16 cellular contexts compared by ENCODE assay signal in the genomic region with DNA sequence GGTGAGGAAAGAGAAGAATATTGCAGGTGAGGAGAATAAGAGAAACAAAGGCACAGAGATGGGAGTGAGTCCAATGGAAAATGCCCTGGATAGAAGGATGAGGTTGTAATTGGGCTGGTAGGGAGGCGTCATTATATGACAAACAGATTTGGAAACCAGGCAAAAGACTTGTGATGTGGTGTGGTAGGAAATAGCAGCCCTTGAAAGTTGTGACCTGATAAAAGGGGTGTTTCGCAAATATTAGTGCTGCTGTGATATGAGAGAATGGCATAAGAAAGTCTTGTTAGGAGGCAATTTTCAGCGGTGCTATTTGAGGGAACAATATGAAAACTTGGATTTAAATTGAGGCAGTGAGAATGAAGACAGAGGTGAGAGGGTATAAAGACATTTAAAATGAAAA.
DNase-seq lines count a peak whose midpoint lies in the region; ATAC-seq, FAIRE-seq and TF ChIP-seq lines count a peak whose summit lies in the region.
"Had no signal": no experiment of that assay in that cellular context is flagged by ENCODE, and none has a peak within 500 bp of the region (broad histone marks: within the 10 kb centered on the region; RNA-seq: fewer than 3 reads in every experiment).

No MANE protein-coding gene starts in this region.

- H3K4me2 ChIP-seq in A549 (no peak overlapping the region), neural cell (ENCODE audit: low read length) (no peak overlapping the region)

- H3K9me3 ChIP-seq in A549 (no peaks in the 10 kb centered on the region), Panc1 (ENCODE audit: control insufficient read depth, insufficient read depth, low read depth, low read length) (peaks cover 3% of the 10 kb centered on the region; the same call in 1 of the 2 replicates), neural cell (ENCODE audit: low read length) (no peaks in the 10 kb centered on the region), T-helper 17 cell (ENCODE audit: control insufficient read depth, low read length, poor library complexity, severe bottlenecking) (no peaks in the 10 kb centered on the region)

- FAIRE-seq in A549 (lab: Jason Lieb, UNC) (peak; percentile 18), RCC 7860 (lab: Jason Lieb, UNC) (no peak)
- FAIRE-seq: GM12891, HepG2 had no signal

- H3K9me2 ChIP-seq in neural cell (ENCODE audit: insufficient read depth, low read length), result no peaks in the 10 kb centered on the region

- H3K36me3 ChIP-seq in Panc1 (ENCODE audit: control insufficient read depth, insufficient read depth, low read length) (no peaks in the 10 kb centered on the region; the same call in 1 of the 2 replicates), neural cell (ENCODE audit: insufficient read depth, low read length) (no peaks in the 10 kb centered on the region)

- no peak for TF ChIP-seq RAD21 in A549 (conservative IDR thresholded peaks at IDR 0.05 in 1 of 2, IDR thresholded peaks at IDR 0.05 in 1 of 2)
- no peak for TF ChIP-seq RAD21 in neural cell (conservative IDR thresholded peaks at IDR 0.05)

- H3K4me3 ChIP-seq in A549, result no peak overlapping the region
- no peak overlapping the region for H3K4me3 ChIP-seq in Panc1 (ENCODE audit: low read depth in 2 of 2, low read length in 2 of 2)
- no peak overlapping the region for H3K4me3 ChIP-seq in neural cell (ENCODE audit: low read length)
- H3K4me3 ChIP-seq: GM23248 had no signal

- TF ChIP-seq EP300 in A549 (IDR thresholded peaks at IDR 0.05) (no peak), neural cell (conservative IDR thresholded peaks at IDR 0.05; ENCODE audit: poor library complexity, severe bottlenecking) (no peak)

- no peaks in the 10 kb centered on the region for H3K36me3 Mint-ChIP-seq in T-helper 17 cell (ENCODE audit: low read depth)

- no peaks in the 10 kb centered on the region for H3K4me1 Mint-ChIP-seq in T-helper 17 cell
- H3K4me1 Mint-ChIP-seq: B cell had no signal

- 90% methylated on average over 3 of the region's 3 CpGs for WGBS in A549 (ENCODE audit: missing lambda C conversion rate)

- H3K27ac ChIP-seq in A549 (no peak overlapping the region), Panc1 (ENCODE audit: low read length) (peak overlapping the region; percentile 100; the same call in 1 of the 2 replicates), neural cell (ENCODE audit: low read length) (peak overlapping the region; percentile 84)
- H3K27ac ChIP-seq: GM23248 had no signal

- H3K27me3 ChIP-seq in Panc1 (ENCODE audit: control insufficient read depth, insufficient read depth, low read length), result no peaks in the 10 kb centered on the region
- no peaks in the 10 kb centered on the region for H3K27me3 ChIP-seq in neural cell (ENCODE audit: insufficient read depth, low read depth, low read length)

- intact Hi-C loops in Panc1 (cut with micrococcal nuclease; ENCODE audit: unreplicated experiment) (no loop called here), left cardiac atrium (cut with DNase I) (no loop called here)

- in situ Hi-C loops in Panc1 (cut with HindIII; ENCODE audit: low pct_unique_long_range_greater_than_20kb, low sequenced_read_pairs), result no loop called here

- CTCF ChIA-PET in A549 (lab: Yijun Ruan, JAX) (no interaction called here), Panc1 (lab: Charles Lee) (no interaction called here)

- no peak overlapping the region for H3K4me3 Mint-ChIP-seq in T-helper 17 cell
- H3K4me3 Mint-ChIP-seq: B cell; CD4-positive, alpha-beta T cell had no signal

- no peaks in the 10 kb centered on the region for H3K79me2 ChIP-seq in neural cell (replicated peaks; ENCODE audit: insufficient read depth, low read length)

- TF ChIP-seq POLR2A in A549 (IDR thresholded peaks at IDR 0.05; ENCODE audit: low read length), result no peak

- H3K9ac ChIP-seq in neural cell (ENCODE audit: low read length), result no peak overlapping the region
- H3K9ac ChIP-seq: GM23248 had no signal

- ATAC-seq in A549 (no peak), Panc1 (no peak), left cardiac atrium (peak; percentile 53 to 77), T-helper 17 cell (no peak)
- ATAC-seq: HepG2 had no signal

- no TSS peak for BruUV-seq in Panc1 (replicated peaks; lab: Mats Ljungman, UMichigan)

- no peaks in the 10 kb centered on the region for H3K27me3 Mint-ChIP-seq in T-helper 17 cell
- H3K27me3 Mint-ChIP-seq: CD4-positive, alpha-beta T cell had no signal

- H3K4me1 ChIP-seq in A549, result peaks cover 23% of the 10 kb centered on the region
- peaks cover 12% of the 10 kb centered on the region for H3K4me1 ChIP-seq in Panc1 (ENCODE audit: control insufficient read depth, insufficient read depth, low read length)

- no peak overlapping the region for H3K27ac Mint-ChIP-seq in T-helper 17 cell
- H3K27ac Mint-ChIP-seq: B cell; CD4-positive, alpha-beta T cell had no signal

- DNase-seq in A549 (ENCODE audit: low read depth in 1 of 2, low spot score in 1 of 2) (no peak), Panc1 (ENCODE audit: low read depth, low spot score) (no peak), left cardiac atrium (no peak), T-helper 17 cell (no peak), HUDEP-2 (lab: John Stamatoyannopoulos, UW; ENCODE audit: unreplicated experiment in 76 of 76) (no peak), RCC 7860 (ENCODE audit: low spot score) (no peak)
- DNase-seq: C1 segment of cervical spinal cord; Calu3; CD4-positive, alpha-beta T cell; DMS79; GM23248; H7 had no signal

- TF ChIP-seq CTCF in A549 (IDR thresholded peaks at IDR 0.05) (no peak), Panc1 (IDR thresholded peaks at IDR 0.05) (no peak), neural cell (IDR thresholded peaks at IDR 0.05; ENCODE audit: poor library complexity, severe bottlenecking) (no peak)

- no peaks in the 10 kb centered on the region for H4K20me1 ChIP-seq in neural cell (ENCODE audit: insufficient read depth)

- POLR2A ChIA-PET in A549 (lab: Yijun Ruan, JAX) (no interaction called here), Panc1 (lab: Charles Lee) (no interaction called here)

- H2AFZ ChIP-seq in neural cell (ENCODE audit: low read depth, low read length), result peak overlapping the region; percentile 3
- H2AFZ ChIP-seq: GM23248 had no signal

- H3F3A ChIP-seq in neural cell (ENCODE audit: insufficient read depth, low read length, poor library complexity, severe bottlenecking), result no peaks in the 10 kb centered on the region

TF ChIP-seq in A549, 52 proteins besides CTCF, POLR2A, EP300 and RAD21:
- TF ChIP-seq EHMT2 (IDR thresholded peaks at IDR 0.05; ENCODE audit: low read depth), result no peak

TF ChIP-seq in neural cell, 6 proteins besides CTCF, POLR2A, EP300 and RAD21:
- TF ChIP-seq POLR2AphosphoS5 (IDR thresholded peaks at IDR 0.05), result no peak
- TF ChIP-seq, protein P1, sequence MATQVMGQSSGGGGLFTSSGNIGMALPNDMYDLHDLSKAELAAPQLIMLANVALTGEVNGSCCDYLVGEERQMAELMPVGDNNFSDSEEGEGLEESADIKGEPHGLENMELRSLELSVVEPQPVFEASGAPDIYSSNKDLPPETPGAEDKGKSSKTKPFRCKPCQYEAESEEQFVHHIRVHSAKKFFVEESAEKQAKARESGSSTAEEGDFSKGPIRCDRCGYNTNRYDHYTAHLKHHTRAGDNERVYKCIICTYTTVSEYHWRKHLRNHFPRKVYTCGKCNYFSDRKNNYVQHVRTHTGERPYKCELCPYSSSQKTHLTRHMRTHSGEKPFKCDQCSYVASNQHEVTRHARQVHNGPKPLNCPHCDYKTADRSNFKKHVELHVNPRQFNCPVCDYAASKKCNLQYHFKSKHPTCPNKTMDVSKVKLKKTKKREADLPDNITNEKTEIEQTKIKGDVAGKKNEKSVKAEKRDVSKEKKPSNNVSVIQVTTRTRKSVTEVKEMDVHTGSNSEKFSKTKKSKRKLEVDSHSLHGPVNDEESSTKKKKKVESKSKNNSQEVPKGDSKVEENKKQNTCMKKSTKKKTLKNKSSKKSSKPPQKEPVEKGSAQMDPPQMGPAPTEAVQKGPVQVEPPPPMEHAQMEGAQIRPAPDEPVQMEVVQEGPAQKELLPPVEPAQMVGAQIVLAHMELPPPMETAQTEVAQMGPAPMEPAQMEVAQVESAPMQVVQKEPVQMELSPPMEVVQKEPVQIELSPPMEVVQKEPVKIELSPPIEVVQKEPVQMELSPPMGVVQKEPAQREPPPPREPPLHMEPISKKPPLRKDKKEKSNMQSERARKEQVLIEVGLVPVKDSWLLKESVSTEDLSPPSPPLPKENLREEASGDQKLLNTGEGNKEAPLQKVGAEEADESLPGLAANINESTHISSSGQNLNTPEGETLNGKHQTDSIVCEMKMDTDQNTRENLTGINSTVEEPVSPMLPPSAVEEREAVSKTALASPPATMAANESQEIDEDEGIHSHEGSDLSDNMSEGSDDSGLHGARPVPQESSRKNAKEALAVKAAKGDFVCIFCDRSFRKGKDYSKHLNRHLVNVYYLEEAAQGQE (IDR thresholded peaks at IDR 0.05; ENCODE audit: borderline replicate concordance), result no peak
- no peak for TF ChIP-seq SMC3 (conservative IDR thresholded peaks at IDR 0.05; ENCODE audit: poor library complexity)
- TF ChIP-seq EZH2 (IDR thresholded peaks at IDR 0.05; ENCODE audit: borderline replicate concordance, insufficient read depth, low read length, poor library complexity, severe bottlenecking), result no peak
- TF ChIP-seq MXI1 (conservative IDR thresholded peaks at IDR 0.05; ENCODE audit: poor library complexity, severe bottlenecking), result no peak
- TF ChIP-seq TAF1 (IDR thresholded peaks at IDR 0.05; ENCODE audit: low read depth), result no peak

Comparison
In these comparisons a context has a peak if more than half of its experiments do, and no peak if none do; other contexts are left out.
1. ATAC-seq: peak in left cardiac atrium (2 of 2); none in A549 (0 of 2), Panc1 (single experiment) and T-helper 17 cell (single experiment).
2. H3K27ac ChIP-seq: peak in Panc1 (single experiment) and neural cell (single experiment); none in A549 (0 of 2).